Comparison of ENCODE assay signal across 9 cellular contexts in the genomic region with DNA sequence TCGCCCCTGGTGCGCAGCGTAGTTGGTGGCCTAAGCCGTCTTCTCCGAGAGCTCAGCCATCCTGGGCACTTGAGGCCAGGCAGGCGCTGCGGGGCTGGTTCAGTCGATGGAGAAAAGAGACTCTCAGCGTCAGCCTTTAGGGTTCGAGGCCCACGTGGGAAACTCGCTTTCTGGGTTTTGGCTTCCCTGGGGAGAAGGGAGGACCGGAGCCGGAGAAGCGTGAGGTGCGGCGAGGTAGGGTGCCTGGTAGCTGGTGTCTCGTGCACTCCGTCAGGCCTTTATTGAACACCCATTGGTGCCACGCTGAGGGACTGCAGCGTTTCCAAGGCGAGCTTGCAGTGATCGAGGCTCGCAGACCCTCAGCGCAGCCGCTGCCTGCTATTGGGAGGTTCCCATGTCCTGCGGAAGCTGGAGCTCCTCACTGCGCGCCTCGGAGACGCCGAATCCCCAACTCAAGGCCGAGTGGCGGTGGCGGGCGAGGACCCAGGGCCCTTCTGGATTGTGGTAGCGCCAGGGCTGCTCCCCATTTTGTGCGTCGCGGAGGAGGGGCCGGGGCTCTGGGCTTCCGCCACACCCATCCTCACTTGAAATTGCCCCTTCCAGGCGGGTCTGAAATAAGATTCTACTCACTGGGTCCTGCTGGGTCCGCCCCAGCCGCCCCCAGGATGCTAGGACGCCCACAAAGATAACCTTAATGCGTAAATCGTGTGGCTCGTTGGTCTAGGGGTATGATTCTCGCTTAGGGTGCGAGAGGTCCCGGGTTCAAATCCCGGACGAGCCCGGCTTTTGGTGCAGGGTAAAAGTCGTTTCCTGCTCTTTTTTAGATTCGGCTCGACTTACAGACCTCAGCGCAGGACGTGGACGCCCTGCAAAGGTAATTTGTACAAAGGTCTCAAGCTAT. TPM values are rescaled to one million over a fixed set of nuclear protein-coding genes. Genes with fewer than 3 reads are reported as not detected.
A peak's percentile ranks its signal among the peaks of the same experiment; 100 is the strongest.
DNase-seq lines count a peak whose midpoint lies in the region; ATAC-seq and TF ChIP-seq lines count a peak whose summit lies in the region.
"Had no signal": no experiment of that assay in that cellular context is flagged by ENCODE, and none has a peak within 500 bp of the region (broad histone marks: within the 10 kb centered on the region; RNA-seq: fewer than 3 reads in every experiment).

No MANE protein-coding gene starts in this region.

- no peaks in the 10 kb centered on the region for H3K36me3 ChIP-seq in SJCRH30
- no peaks in the 10 kb centered on the region for H3K36me3 ChIP-seq in mucosa of rectum (ENCODE audit: control insufficient read depth in 2 of 2, insufficient read depth in 2 of 2, low read length in 2 of 2)
- no peaks in the 10 kb centered on the region for H3K36me3 ChIP-seq in gastroesophageal sphincter
- H3K36me3 ChIP-seq: neutrophil had no signal

- H3K4me1 ChIP-seq in SJCRH30 (no peaks in the 10 kb centered on the region), mucosa of rectum (ENCODE audit: control insufficient read depth in 2 of 2, insufficient read depth in 2 of 2, low read length in 2 of 2) (peaks cover 0 to 8% of the 10 kb centered on the region in 2 donors), gastroesophageal sphincter (peaks cover 0 to 36% (median 3%) of the 10 kb centered on the region in 3 donors)

- H3K4me3 Mint-ChIP-seq in central memory CD8-positive, alpha-beta T cell: peak overlapping the region; percentile 77

- H3K27me3 Mint-ChIP-seq in central memory CD8-positive, alpha-beta T cell: peaks cover 77% of the 10 kb centered on the region

- H3K36me3 Mint-ChIP-seq in central memory CD8-positive, alpha-beta T cell (ENCODE audit: insufficient read depth): peaks cover 43% of the 10 kb centered on the region

- TF ChIP-seq POLR2A in GM18526 (IDR thresholded peaks at IDR 0.05; ENCODE audit: extremely low read depth, insufficient read length) (peak; percentile 27), gastroesophageal sphincter (IDR thresholded peaks at IDR 0.05) (no peak)

- TF ChIP-seq EP300 in gastroesophageal sphincter (IDR thresholded peaks at IDR 0.05): no peak

- H3K9me3 ChIP-seq in SJCRH30 (replicated peaks) (no peaks in the 10 kb centered on the region), mucosa of rectum (ENCODE audit: control insufficient read depth in 2 of 2, low read length in 2 of 2) (no peaks in the 10 kb centered on the region), gastroesophageal sphincter (peaks cover 0 to 6% (median 0%) of the 10 kb centered on the region in 3 donors)

- H3K27me3 ChIP-seq in SJCRH30 (no peaks in the 10 kb centered on the region), mucosa of rectum (ENCODE audit: control insufficient read depth in 2 of 2, insufficient read depth in 2 of 2, low read length in 2 of 2) (peaks cover 47 to 62% of the 10 kb centered on the region in 2 donors), gastroesophageal sphincter (peaks cover 100% of the 10 kb centered on the region)

- no peak overlapping the region for H3K9ac ChIP-seq in mucosa of rectum (ENCODE audit: low read depth in 1 of 2, low read length in 2 of 2)

- TF ChIP-seq CTCF in AG10803 (conservative IDR thresholded peaks at IDR 0.05; ENCODE audit: low read length) (no peak), gastroesophageal sphincter (IDR thresholded peaks at IDR 0.05) (no peak), omental fat pad (IDR thresholded peaks at IDR 0.05) (no peak)

- peaks cover 42% of the 10 kb centered on the region for H3K4me1 Mint-ChIP-seq in central memory CD8-positive, alpha-beta T cell

- H3K4me3 ChIP-seq in AG10803 (ENCODE audit: low read length) (peak overlapping the region; percentile 67), SJCRH30 (peak overlapping the region; percentile 77), mucosa of rectum (ENCODE audit: low read length in 2 of 2) (peak overlapping the region; percentile 10 to 28), gastroesophageal sphincter (peak overlapping the region in 1 of 2 donors; percentile 8)

- WGBS in gastroesophageal sphincter (ENCODE audit: low coverage in 1 of 2), 2 donors: 5 to 6% methylated on average over 17 to 18 of the region's 61 CpGs

- peak overlapping the region; percentile 86 for H3K27ac Mint-ChIP-seq in central memory CD8-positive, alpha-beta T cell (ENCODE audit: low read depth)

- DNase-seq in AG10803 (ENCODE audit: low read depth): peak; percentile 58
- DNase-seq in SJCRH30: peak; percentile 72 to 74
- DNase-seq in central memory CD8-positive, alpha-beta T cell (ENCODE audit: low spot score in 2 of 2): no peak
- DNase-seq in UCSD-AML1 (lab: John Stamatoyannopoulos, UW; ENCODE audit: unreplicated experiment): no peak
- no peak for DNase-seq in omental fat pad (ENCODE audit: low spot score)

- H3K9me3 Mint-ChIP-seq in central memory CD8-positive, alpha-beta T cell: peaks cover 5% of the 10 kb centered on the region

- peak; percentile 42 for ATAC-seq in central memory CD8-positive, alpha-beta T cell (replicated peaks; ENCODE audit: extremely low read depth, poor library complexity, severe bottlenecking)
- ATAC-seq in gastroesophageal sphincter (no peak), omental fat pad (ENCODE audit: low FRiP score) (no peak)

- H3K27ac ChIP-seq in SJCRH30 (peak overlapping the region; percentile 2; the same call in 1 of the 2 replicates), mucosa of rectum (ENCODE audit: low read depth in 2 of 2, low read length in 2 of 2) (no peak overlapping the region), gastroesophageal sphincter (no peak overlapping the region)
- H3K27ac ChIP-seq: neutrophil had no signal

RNA-seq across cellular contexts. Expression of gene OR1F1, which starts 1.2 kb away (rescaled TPM):
- 0.47 TPM in 1 of 2 replicates, not detected in the other for total RNA-seq in SJCRH30 (2014; rRNA removed; shearing (Covaris generic))
- total RNA-seq in gastroesophageal sphincter (not detected), omental fat pad (not detected)

RNA-seq across cellular contexts. Expression of gene ZNF200, which starts 45.8 kb away (rescaled TPM):
- total RNA-seq in SJCRH30 (2014; rRNA removed; shearing (Covaris generic)): 16.1 and 17.6 TPM in 2 replicates
- total RNA-seq in gastroesophageal sphincter (10 to 100 TPM in 2 of 4 donors, 1 to 10 TPM in 2; 5.2 to 11.8 (median 8.0) TPM), omental fat pad (10 to 100 TPM in 2 of 4 donors, 1 to 10 TPM in 2; 4.3 to 12.6 (median 8.7) TPM)

RNA-seq across cellular contexts. Expression of gene ZNF213, which starts 54.3 kb away (rescaled TPM):
- 2.5 and 3.0 TPM in 2 replicates for total RNA-seq in SJCRH30 (2014; rRNA removed; shearing (Covaris generic))
- total RNA-seq in gastroesophageal sphincter: 10 to 100 TPM in 2 of 4 donors, 1 to 10 TPM in 2; 3.6 to 22.3 (median 12.2) TPM
- 1 to 10 TPM; 1.8 to 4.1 (median 3.6) TPM for total RNA-seq in omental fat pad

Comparison
In these comparisons a context has a peak if more than half of its experiments do, and no peak if none do; other contexts are left out.
1. DNase-seq: peak in AG10803 (single experiment) and SJCRH30 (2 of 2); none in central memory CD8-positive, alpha-beta T cell (0 of 2), UCSD-AML1 (single experiment) and omental fat pad (single experiment).